1 cellular context compared by ENCODE assay signal in the genomic region with DNA sequence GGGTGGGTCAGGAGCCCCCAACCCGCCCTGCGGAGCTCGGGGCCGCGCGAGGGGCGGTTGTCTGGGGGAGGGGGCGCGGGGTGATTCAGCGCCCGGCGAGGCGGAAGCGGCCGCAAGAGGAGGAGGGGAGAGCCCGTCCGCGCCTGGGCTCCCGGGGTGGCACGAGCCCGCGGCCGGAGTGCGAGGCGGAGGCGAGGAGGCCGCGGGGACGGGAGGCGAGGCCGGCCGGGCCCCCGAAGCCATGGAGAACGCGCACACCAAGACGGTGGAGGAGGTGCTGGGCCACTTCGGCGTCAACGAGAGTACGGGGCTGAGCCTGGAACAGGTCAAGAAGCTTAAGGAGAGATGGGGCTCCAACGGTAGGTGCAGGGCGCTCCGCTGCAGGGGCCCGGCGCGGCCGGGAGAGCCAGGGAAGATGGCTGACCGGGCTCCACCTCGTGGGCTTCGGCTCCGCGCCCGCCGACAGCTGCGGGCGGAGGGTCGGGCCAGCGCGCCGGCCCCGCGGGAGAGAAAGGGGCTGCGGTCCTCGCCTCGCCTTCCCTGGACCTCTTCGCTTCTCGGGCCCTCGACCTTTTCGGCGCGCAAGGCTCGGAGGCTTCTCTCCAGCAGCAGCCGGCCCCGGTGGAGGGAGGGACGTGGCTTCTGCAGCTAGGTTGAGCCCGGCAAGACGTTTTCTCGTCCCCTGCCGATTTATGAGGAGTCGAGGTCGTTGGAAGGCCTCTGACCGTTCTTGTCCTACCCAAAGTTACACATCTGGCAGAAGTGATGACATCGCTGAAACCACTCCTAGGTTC.
TF ChIP-seq lines count a peak whose summit lies in the region.

No MANE protein-coding gene starts in this region.

TF ChIP-seq in HEK293, 187 proteins besides CTCF, POLR2A, EP300 and RAD21 (continued from another document):
- TF ChIP-seq, protein P1, sequence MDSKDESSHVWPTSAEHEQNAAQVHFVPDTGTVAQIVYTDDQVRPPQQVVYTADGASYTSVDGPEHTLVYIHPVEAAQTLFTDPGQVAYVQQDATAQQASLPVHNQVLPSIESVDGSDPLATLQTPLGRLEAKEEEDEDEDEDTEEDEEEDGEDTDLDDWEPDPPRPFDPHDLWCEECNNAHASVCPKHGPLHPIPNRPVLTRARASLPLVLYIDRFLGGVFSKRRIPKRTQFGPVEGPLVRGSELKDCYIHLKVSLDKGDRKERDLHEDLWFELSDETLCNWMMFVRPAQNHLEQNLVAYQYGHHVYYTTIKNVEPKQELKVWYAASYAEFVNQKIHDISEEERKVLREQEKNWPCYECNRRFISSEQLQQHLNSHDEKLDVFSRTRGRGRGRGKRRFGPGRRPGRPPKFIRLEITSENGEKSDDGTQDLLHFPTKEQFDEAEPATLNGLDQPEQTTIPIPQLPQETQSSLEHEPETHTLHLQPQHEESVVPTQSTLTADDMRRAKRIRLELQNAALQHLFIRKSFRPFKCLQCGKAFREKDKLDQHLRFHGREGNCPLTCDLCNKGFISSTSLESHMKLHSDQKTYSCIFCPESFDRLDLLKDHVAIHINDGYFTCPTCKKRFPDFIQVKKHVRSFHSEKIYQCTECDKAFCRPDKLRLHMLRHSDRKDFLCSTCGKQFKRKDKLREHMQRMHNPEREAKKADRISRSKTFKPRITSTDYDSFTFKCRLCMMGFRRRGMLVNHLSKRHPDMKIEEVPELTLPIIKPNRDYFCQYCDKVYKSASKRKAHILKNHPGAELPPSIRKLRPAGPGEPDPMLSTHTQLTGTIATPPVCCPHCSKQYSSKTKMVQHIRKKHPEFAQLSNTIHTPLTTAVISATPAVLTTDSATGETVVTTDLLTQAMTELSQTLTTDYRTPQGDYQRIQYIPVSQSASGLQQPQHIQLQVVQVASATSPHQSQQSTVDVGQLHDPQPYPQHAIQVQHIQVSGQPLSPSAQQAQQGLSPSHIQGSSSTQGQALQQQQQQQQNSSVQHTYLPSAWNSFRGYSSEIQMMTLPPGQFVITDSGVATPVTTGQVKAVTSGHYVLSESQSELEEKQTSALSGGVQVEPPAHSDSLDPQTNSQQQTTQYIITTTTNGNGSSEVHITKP (tag by site-specific recombination; IDR thresholded peaks at IDR 0.05) = no peak
- TF ChIP-seq ZNF596 (tag by site-specific recombination; IDR thresholded peaks at IDR 0.05) (no peak), ZNF510 (tag by site-specific recombination; IDR thresholded peaks at IDR 0.05; ENCODE audit: insufficient replicate concordance) (no peak), ZNF521 (tag by site-specific recombination; IDR thresholded peaks at IDR 0.05) (no peak), ZNF10 (tag by site-specific recombination; IDR thresholded peaks at IDR 0.05) (peak; percentile 17; the same call in 1 of the 2 replicates), ZNF274 (IDR thresholded peaks at IDR 0.05; ENCODE audit: low read length) (no peak), ZNF274 (tag by site-specific recombination; IDR thresholded peaks at IDR 0.05; ENCODE audit: borderline replicate concordance) (no peak), ZNF623 (tag by site-specific recombination; IDR thresholded peaks at IDR 0.05) (no peak), ZBTB21 (tag by site-specific recombination; IDR thresholded peaks at IDR 0.05) (no peak), ZNF37A (tag by site-specific recombination; IDR thresholded peaks at IDR 0.05) (no peak), ZBTB7A (tag by site-specific recombination; IDR thresholded peaks at IDR 0.05; ENCODE audit: low read depth) (no peak), ZNF423 (tag by site-specific recombination; IDR thresholded peaks at IDR 0.05) (no peak), ZNF184 (tag by site-specific recombination; IDR thresholded peaks at IDR 0.05) (no peak), ZFP41 (tag by site-specific recombination; IDR thresholded peaks at IDR 0.05; ENCODE audit: borderline replicate concordance) (no peak), REPIN1 (tag by site-specific recombination; IDR thresholded peaks at IDR 0.05; ENCODE audit: low read depth) (peak; percentile 64; the same call in 1 of the 2 replicates), ZFP37 (tag by site-specific recombination; IDR thresholded peaks at IDR 0.05) (no peak), ZNF473 (tag by site-specific recombination; IDR thresholded peaks at IDR 0.05) (no peak), HOXD13 (CRISPR knock-in tag; IDR thresholded peaks at IDR 0.05; ENCODE audit: borderline replicate concordance) (no peak), ZBTB48 (tag by site-specific recombination; IDR thresholded peaks at IDR 0.05) (no peak), ZNF223 (tag by site-specific recombination; IDR thresholded peaks at IDR 0.05) (no peak), ZFHX2 (tag by site-specific recombination; conservative IDR thresholded peaks at IDR 0.05) (peak; percentile 40; the same call in 1 of the 2 replicates), ZNF391 (tag by site-specific recombination; IDR thresholded peaks at IDR 0.05; ENCODE audit: borderline replicate concordance, low read depth) (0 out of 2 replicates have a peak, but pooled peaks have one; percentile 35), ZEB2 (tag by site-specific recombination; IDR thresholded peaks at IDR 0.05) (0 out of 2 replicates have a peak, but pooled peaks have one; percentile 24), KLF10 (tag by site-specific recombination; IDR thresholded peaks at IDR 0.05) (0 out of 2 replicates have a peak, but pooled peaks have one; percentile 3), ZNF146 (tag by site-specific recombination; IDR thresholded peaks at IDR 0.05) (no peak)
- TF ChIP-seq, protein P2, sequence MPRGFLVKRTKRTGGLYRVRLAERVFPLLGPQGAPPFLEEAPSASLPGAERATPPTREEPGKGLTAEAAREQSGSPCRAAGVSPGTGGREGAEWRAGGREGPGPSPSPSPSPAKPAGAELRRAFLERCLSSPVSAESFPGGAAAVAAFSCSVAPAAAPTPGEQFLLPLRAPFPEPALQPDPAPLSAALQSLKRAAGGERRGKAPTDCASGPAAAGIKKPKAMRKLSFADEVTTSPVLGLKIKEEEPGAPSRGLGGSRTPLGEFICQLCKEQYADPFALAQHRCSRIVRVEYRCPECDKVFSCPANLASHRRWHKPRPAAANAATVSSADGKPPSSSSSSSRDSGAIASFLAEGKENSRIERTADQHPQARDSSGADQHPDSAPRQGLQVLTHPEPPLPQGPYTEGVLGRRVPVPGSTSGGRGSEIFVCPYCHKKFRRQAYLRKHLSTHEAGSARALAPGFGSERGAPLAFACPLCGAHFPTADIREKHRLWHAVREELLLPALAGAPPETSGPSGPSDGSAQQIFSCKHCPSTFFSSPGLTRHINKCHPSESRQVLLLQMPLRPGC (tag by site-specific recombination; IDR thresholded peaks at IDR 0.05) = no peak
- TF ChIP-seq, protein P3, sequence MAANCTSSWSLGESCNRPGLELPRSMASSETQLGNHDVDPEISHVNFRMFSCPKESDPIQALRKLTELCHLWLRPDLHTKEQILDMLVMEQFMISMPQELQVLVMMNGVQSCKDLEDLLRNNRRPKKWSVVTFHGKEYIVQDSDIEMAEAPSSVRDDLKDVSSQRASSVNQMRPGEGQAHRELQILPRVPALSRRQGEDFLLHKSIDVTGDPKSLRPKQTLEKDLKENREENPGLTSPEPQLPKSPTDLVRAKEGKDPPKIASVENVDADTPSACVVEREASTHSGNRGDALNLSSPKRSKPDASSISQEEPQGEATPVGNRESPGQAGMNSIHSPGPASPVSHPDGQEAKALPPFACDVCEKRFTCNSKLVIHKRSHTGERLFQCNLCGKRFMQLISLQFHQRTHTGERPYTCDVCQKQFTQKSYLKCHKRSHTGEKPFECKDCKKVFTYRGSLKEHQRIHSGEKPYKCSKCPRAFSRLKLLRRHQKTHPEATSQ (tag by site-specific recombination; IDR thresholded peaks at IDR 0.05) = no peak
- TF ChIP-seq, protein P4, sequence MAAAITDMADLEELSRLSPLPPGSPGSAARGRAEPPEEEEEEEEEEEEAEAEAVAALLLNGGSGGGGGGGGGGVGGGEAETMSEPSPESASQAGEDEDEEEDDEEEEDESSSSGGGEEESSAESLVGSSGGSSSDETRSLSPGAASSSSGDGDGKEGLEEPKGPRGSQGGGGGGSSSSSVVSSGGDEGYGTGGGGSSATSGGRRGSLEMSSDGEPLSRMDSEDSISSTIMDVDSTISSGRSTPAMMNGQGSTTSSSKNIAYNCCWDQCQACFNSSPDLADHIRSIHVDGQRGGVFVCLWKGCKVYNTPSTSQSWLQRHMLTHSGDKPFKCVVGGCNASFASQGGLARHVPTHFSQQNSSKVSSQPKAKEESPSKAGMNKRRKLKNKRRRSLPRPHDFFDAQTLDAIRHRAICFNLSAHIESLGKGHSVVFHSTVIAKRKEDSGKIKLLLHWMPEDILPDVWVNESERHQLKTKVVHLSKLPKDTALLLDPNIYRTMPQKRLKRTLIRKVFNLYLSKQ (tag by site-specific recombination; IDR thresholded peaks at IDR 0.05; ENCODE audit: borderline replicate concordance) = no peak
- TF ChIP-seq, protein P5, sequence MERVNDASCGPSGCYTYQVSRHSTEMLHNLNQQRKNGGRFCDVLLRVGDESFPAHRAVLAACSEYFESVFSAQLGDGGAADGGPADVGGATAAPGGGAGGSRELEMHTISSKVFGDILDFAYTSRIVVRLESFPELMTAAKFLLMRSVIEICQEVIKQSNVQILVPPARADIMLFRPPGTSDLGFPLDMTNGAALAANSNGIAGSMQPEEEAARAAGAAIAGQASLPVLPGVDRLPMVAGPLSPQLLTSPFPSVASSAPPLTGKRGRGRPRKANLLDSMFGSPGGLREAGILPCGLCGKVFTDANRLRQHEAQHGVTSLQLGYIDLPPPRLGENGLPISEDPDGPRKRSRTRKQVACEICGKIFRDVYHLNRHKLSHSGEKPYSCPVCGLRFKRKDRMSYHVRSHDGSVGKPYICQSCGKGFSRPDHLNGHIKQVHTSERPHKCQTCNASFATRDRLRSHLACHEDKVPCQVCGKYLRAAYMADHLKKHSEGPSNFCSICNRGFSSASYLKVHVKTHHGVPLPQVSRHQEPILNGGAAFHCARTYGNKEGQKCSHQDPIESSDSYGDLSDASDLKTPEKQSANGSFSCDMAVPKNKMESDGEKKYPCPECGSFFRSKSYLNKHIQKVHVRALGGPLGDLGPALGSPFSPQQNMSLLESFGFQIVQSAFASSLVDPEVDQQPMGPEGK (tag by site-specific recombination; IDR thresholded peaks at IDR 0.05) = peak; percentile 55
- TF ChIP-seq, protein P6, sequence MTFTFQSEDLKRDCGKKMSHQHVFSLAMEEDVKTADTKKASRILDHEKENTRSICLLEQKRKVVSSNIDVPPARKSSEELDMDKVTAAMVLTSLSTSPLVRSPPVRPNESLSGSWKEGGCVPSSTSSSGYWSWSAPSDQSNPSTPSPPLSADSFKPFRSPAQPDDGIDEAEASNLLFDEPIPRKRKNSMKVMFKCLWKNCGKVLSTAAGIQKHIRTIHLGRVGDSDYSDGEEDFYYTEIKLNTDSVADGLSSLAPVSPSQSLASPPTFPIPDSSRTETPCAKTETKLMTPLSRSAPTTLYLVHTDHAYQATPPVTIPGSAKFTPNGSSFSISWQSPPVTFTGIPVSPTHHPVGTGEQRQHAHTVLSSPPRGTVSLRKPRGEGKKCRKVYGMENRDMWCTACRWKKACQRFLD (tag by site-specific recombination; IDR thresholded peaks at IDR 0.05) = no peak
- TF ChIP-seq, protein P7, sequence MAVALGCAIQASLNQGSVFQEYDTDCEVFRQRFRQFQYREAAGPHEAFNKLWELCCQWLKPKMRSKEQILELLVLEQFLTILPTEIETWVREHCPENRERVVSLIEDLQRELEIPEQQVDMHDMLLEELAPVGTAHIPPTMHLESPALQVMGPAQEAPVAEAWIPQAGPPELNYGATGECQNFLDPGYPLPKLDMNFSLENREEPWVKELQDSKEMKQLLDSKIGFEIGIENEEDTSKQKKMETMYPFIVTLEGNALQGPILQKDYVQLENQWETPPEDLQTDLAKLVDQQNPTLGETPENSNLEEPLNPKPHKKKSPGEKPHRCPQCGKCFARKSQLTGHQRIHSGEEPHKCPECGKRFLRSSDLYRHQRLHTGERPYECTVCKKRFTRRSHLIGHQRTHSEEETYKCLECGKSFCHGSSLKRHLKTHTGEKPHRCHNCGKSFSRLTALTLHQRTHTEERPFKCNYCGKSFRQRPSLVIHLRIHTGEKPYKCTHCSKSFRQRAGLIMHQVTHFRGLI (tag by site-specific recombination; IDR thresholded peaks at IDR 0.05) = no peak
